In genomic region chr5:76808142-76808691, GRCh38 we compare ENCODE assay signal across 1 cellular context.
TF ChIP-seq lines count a peak whose summit lies in the region.

No MANE protein-coding gene starts in this region.

TF ChIP-seq in K562, 482 proteins besides CTCF, POLR2A, EP300 and RAD21:
- TF ChIP-seq, protein P1, sequence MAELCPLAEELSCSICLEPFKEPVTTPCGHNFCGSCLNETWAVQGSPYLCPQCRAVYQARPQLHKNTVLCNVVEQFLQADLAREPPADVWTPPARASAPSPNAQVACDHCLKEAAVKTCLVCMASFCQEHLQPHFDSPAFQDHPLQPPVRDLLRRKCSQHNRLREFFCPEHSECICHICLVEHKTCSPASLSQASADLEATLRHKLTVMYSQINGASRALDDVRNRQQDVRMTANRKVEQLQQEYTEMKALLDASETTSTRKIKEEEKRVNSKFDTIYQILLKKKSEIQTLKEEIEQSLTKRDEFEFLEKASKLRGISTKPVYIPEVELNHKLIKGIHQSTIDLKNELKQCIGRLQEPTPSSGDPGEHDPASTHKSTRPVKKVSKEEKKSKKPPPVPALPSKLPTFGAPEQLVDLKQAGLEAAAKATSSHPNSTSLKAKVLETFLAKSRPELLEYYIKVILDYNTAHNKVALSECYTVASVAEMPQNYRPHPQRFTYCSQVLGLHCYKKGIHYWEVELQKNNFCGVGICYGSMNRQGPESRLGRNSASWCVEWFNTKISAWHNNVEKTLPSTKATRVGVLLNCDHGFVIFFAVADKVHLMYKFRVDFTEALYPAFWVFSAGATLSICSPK (IDR thresholded peaks at IDR 0.05; ENCODE audit: borderline replicate concordance): no peak
- TF ChIP-seq MCM2 (IDR thresholded peaks at IDR 0.05; ENCODE audit: low read depth): no peak
- no peak for TF ChIP-seq ZBED1 (IDR thresholded peaks at IDR 0.05)
- no peak for TF ChIP-seq CHD4 (IDR thresholded peaks at IDR 0.05; ENCODE audit: insufficient read depth, insufficient replicate concordance, low read depth, low read length, poor library complexity, severe bottlenecking)
- TF ChIP-seq ZFPM2 (CRISPR knock-in tag; IDR thresholded peaks at IDR 0.05): no peak
- TF ChIP-seq, protein P2, sequence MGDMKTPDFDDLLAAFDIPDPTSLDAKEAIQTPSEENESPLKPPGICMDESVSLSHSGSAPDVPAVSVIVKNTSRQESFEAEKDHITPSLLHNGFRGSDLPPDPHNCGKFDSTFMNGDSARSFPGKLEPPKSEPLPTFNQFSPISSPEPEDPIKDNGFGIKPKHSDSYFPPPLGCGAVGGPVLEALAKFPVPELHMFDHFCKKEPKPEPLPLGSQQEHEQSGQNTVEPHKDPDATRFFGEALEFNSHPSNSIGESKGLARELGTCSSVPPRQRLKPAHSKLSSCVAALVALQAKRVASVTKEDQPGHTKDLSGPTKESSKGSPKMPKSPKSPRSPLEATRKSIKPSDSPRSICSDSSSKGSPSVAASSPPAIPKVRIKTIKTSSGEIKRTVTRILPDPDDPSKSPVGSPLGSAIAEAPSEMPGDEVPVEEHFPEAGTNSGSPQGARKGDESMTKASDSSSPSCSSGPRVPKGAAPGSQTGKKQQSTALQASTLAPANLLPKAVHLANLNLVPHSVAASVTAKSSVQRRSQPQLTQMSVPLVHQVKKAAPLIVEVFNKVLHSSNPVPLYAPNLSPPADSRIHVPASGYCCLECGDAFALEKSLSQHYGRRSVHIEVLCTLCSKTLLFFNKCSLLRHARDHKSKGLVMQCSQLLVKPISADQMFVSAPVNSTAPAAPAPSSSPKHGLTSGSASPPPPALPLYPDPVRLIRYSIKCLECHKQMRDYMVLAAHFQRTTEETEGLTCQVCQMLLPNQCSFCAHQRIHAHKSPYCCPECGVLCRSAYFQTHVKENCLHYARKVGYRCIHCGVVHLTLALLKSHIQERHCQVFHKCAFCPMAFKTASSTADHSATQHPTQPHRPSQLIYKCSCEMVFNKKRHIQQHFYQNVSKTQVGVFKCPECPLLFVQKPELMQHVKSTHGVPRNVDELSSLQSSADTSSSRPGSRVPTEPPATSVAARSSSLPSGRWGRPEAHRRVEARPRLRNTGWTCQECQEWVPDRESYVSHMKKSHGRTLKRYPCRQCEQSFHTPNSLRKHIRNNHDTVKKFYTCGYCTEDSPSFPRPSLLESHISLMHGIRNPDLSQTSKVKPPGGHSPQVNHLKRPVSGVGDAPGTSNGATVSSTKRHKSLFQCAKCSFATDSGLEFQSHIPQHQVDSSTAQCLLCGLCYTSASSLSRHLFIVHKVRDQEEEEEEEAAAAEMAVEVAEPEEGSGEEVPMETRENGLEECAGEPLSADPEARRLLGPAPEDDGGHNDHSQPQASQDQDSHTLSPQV (IDR thresholded peaks at IDR 0.05): no peak
- no peak for TF ChIP-seq PHF8 (IDR thresholded peaks at IDR 0.05; ENCODE audit: borderline replicate concordance, low read length)
- no peak for TF ChIP-seq ETV1 (tag; conservative IDR thresholded peaks at IDR 0.05; ENCODE audit: low read depth)
- no peak for TF ChIP-seq E2F5 (CRISPR knock-in tag; IDR thresholded peaks at IDR 0.05)
- TF ChIP-seq TCFL5 (CRISPR knock-in tag; conservative IDR thresholded peaks at IDR 0.05): no peak
